Comparison of ENCODE assay signal across 35 cellular contexts in the genomic region with DNA sequence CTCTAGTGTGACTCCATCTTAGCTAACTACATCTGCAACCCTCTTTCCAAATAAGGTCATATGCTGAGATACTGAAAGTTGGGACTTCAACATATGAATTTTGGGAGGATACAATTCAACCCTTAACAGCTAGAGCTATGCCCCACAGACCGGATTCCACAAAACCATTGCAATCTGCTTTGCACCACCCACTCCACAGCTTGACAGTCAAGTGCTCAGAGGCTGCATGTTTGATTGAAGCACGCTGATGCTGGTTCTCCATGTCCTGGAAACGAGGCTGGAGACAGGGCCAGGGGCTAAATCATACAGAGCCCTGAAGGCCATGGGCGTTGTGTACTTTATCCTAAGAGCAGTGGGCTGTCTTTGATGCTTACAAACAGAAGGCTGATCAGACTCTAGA.
"Had no signal": no experiment of that assay in that cellular context is flagged by ENCODE, and none has a peak within 500 bp of the region (broad histone marks: within the 10 kb centered on the region; RNA-seq: fewer than 3 reads in every experiment).

No MANE protein-coding gene starts in this region.

- H3K4me1 ChIP-seq: adrenal gland, body of pancreas, breast epithelium had no signal

- H3K9me3 ChIP-seq: adrenal gland, body of pancreas, breast epithelium had no signal

- DNase-seq: activated B cell treated with CpG ODN at 0.5 μM for 24 hours; activated CD4-positive, alpha-beta memory T cell treated with anti-CD3 and anti-CD28 coated beads, Interleukin-2, amount 10 ng/mL, durations not matched to agents 7 days and 5 days; activated CD4-positive, alpha-beta T cell treated with anti-CD3 and anti-CD28 coated beads for 4 hours; activated CD4-positive, alpha-beta T cell treated with anti-CD3 and anti-CD28 coated beads, Interleukin-2, amount 10 ng/mL, durations not matched to agents 7 days and 5 days; activated CD4-positive, alpha-beta T cell treated with anti-CD3 and anti-CD28 coated beads, Interleukin-2, amount 50 U/mL, for 48 hours; activated CD4-positive, CD25-positive, alpha-beta regulatory T cell treated with anti-CD3 and anti-CD28 coated beads, Interleukin-2, amount 50 U/mL, for 72 hours; activated CD8-positive, alpha-beta memory T cell treated with anti-CD3 and anti-CD28 coated beads, Interleukin-2, amount 50 U/mL, for 48 hours; activated CD8-positive, alpha-beta T cell treated with anti-CD3 and anti-CD28 coated beads, Interleukin-2, amount 10 ng/mL, durations not matched to agents 7 days and 5 days; activated effector memory CD4-positive, alpha-beta T cell treated with anti-CD3 and anti-CD28 coated beads, Interleukin-2, amount 50 U/mL, for 16 hours; activated gamma-delta T cell treated with Interleukin-2 at 50 U/mL for 16 hours; activated naive CD4-positive, alpha-beta T cell; activated naive CD4-positive, alpha-beta T cell treated with anti-CD3 and anti-CD28 coated beads for 36 hours; activated naive CD4-positive, alpha-beta T cell treated with anti-CD3 and anti-CD28 coated beads, Interleukin-2, amount 50 U/mL, for 16 hours; activated naive CD8-positive, alpha-beta T cell treated with anti-CD3 and anti-CD28 coated beads for 36 hours; activated T-cell treated with anti-CD3 and anti-CD28 coated beads, Interleukin-2, amount 50 U/mL, for 24 hours; activated T-cell treated with anti-CD3 and anti-CD28 coated beads, Interleukin-2, amount 50 U/mL, for 72 hours; adrenal gland; amniotic stem cell; aorta; body of pancreas; brain microvascular endothelial cell; caudate nucleus; cerebellar nuclear complex; T-helper 1 cell; T-helper 2 cell; T-helper 9 cell had no signal

- H3K36me3 ChIP-seq: adrenal gland, brain microvascular endothelial cell, breast epithelium, cardiac muscle cell had no signal

- H3K27ac ChIP-seq: adrenal gland, body of pancreas, brain microvascular endothelial cell, breast epithelium, cardiac muscle cell, VCaP had no signal

- H3K9me3 Mint-ChIP-seq: activated B cell treated with CpG ODN at 0.5 μM for 24 hours; activated CD4-positive, alpha-beta memory T cell treated with anti-CD3 and anti-CD28 coated beads, Interleukin-2, amount 10 ng/mL, durations not matched to agents 7 days and 5 days; activated CD4-positive, alpha-beta T cell treated with anti-CD3 and anti-CD28 coated beads, Interleukin-2, amount 10 ng/mL, durations not matched to agents 7 days and 5 days; activated naive CD4-positive, alpha-beta T cell treated with anti-CD3 and anti-CD28 coated beads for 36 hours; activated naive CD4-positive, alpha-beta T cell treated with anti-CD3 and anti-CD28 coated beads, Interleukin-2, amount 50 U/mL, for 72 hours; activated naive CD8-positive, alpha-beta T cell treated with anti-CD3 and anti-CD28 coated beads for 36 hours; activated T-cell treated with anti-CD3 and anti-CD28 coated beads, Interleukin-2, amount 50 U/mL, for 24 hours; activated T-cell treated with anti-CD3 and anti-CD28 coated beads, Interleukin-2, amount 50 U/mL, for 72 hours; activated T-helper 1 cell treated with anti-CD3 and anti-CD28 coated beads, Interleukin-12 subunit alpha, Interleukin-12 subunit beta, Interleukin-2, Interleukin-4 antibody, amounts not matched to agents 30 ng/mL and 10 ng/mL and 1 ng/mL, durations not matched to agents 14 hours and 24 hours and 36 hours; activated T-helper 17 cell treated with anti-CD3 and anti-CD28 coated beads, Interleukin-2, amount 50 U/mL, for 72 hours; central memory CD8-positive, alpha-beta T cell; T-helper 1 cell treated with Interleukin-12 subunit alpha and Interleukin-12 subunit beta and Interleukin-4 antibody, amounts not matched to agents 30 μg/mL and 1 μg/mL, for 36 hours; T-helper 2 cell treated with Interferon-gamma antibody and Interleukin-4, amounts not matched to agents 5 μg/mL and 100 μg/mL, for 36 hours had no signal

- H3K4me1 Mint-ChIP-seq: activated B cell treated with CpG ODN at 0.5 μM for 24 hours; activated CD4-positive, alpha-beta memory T cell treated with anti-CD3 and anti-CD28 coated beads, Interleukin-2, amount 10 ng/mL, durations not matched to agents 7 days and 5 days; activated CD4-positive, alpha-beta T cell treated with anti-CD3 and anti-CD28 coated beads, Interleukin-2, amount 10 ng/mL, durations not matched to agents 7 days and 5 days; activated naive CD8-positive, alpha-beta T cell treated with anti-CD3 and anti-CD28 coated beads for 36 hours; activated T-helper 17 cell treated with anti-CD3 and anti-CD28 coated beads, Interleukin-2, amount 50 U/mL, for 72 hours; central memory CD8-positive, alpha-beta T cell had no signal

- H3K36me3 Mint-ChIP-seq: activated naive CD4-positive, alpha-beta T cell treated with anti-CD3 and anti-CD28 coated beads, Interleukin-2, amount 50 U/mL, for 72 hours; activated naive CD8-positive, alpha-beta T cell treated with anti-CD3 and anti-CD28 coated beads for 36 hours had no signal

- ATAC-seq: activated CD8-positive, alpha-beta T cell treated with anti-CD3 and anti-CD28 coated beads, Interleukin-2, amount 10 ng/mL, durations not matched to agents 7 days and 5 days; activated naive CD4-positive, alpha-beta T cell treated with anti-CD3 and anti-CD28 coated beads, Interleukin-2, amount 50 U/mL, for 72 hours; activated T-cell treated with anti-CD3 and anti-CD28 coated beads, Interleukin-2, amount 50 U/mL, for 72 hours; activated T-helper 17 cell treated with anti-CD3 and anti-CD28 coated beads, Interleukin-2, amount 50 U/mL, for 72 hours; body of pancreas had no signal

- H3K4me3 Mint-ChIP-seq: activated B cell treated with CpG ODN at 0.5 μM for 24 hours; activated CD4-positive, alpha-beta memory T cell treated with anti-CD3 and anti-CD28 coated beads, Interleukin-2, amount 10 ng/mL, durations not matched to agents 7 days and 5 days; activated CD4-positive, alpha-beta T cell treated with anti-CD3 and anti-CD28 coated beads, Interleukin-2, amount 10 ng/mL, durations not matched to agents 7 days and 5 days; activated CD8-positive, alpha-beta T cell treated with anti-CD3 and anti-CD28 coated beads, Interleukin-2, amount 10 ng/mL, durations not matched to agents 7 days and 5 days; activated naive CD4-positive, alpha-beta T cell treated with anti-CD3 and anti-CD28 coated beads for 36 hours; activated naive CD8-positive, alpha-beta T cell treated with anti-CD3 and anti-CD28 coated beads for 36 hours; activated T-cell treated with anti-CD3 and anti-CD28 coated beads, Interleukin-2, amount 50 U/mL, for 24 hours; activated T-cell treated with anti-CD3 and anti-CD28 coated beads, Interleukin-2, amount 50 U/mL, for 72 hours; activated T-helper 1 cell treated with anti-CD3 and anti-CD28 coated beads, Interleukin-12 subunit alpha, Interleukin-12 subunit beta, Interleukin-2, Interleukin-4 antibody, amounts not matched to agents 30 ng/mL and 10 ng/mL and 1 ng/mL, durations not matched to agents 14 hours and 24 hours and 36 hours; activated T-helper 17 cell treated with anti-CD3 and anti-CD28 coated beads, Interleukin-2, amount 50 U/mL, for 72 hours; central memory CD8-positive, alpha-beta T cell; T-helper 1 cell treated with Interleukin-12 subunit alpha and Interleukin-12 subunit beta and Interleukin-4 antibody, amounts not matched to agents 30 μg/mL and 1 μg/mL, for 36 hours; T-helper 2 cell treated with Interferon-gamma antibody and Interleukin-4, amounts not matched to agents 5 μg/mL and 100 μg/mL, for 36 hours had no signal

- H3K27me3 ChIP-seq: adrenal gland, body of pancreas, brain microvascular endothelial cell, breast epithelium, cardiac muscle cell had no signal

- H3K27ac Mint-ChIP-seq: activated B cell treated with CpG ODN at 0.5 μM for 24 hours; activated CD4-positive, alpha-beta memory T cell treated with anti-CD3 and anti-CD28 coated beads, Interleukin-2, amount 10 ng/mL, durations not matched to agents 7 days and 5 days; activated CD4-positive, alpha-beta T cell treated with anti-CD3 and anti-CD28 coated beads, Interleukin-2, amount 10 ng/mL, durations not matched to agents 7 days and 5 days; activated CD8-positive, alpha-beta T cell treated with anti-CD3 and anti-CD28 coated beads, Interleukin-2, amount 10 ng/mL, durations not matched to agents 7 days and 5 days; activated naive CD4-positive, alpha-beta T cell treated with anti-CD3 and anti-CD28 coated beads for 36 hours; activated naive CD4-positive, alpha-beta T cell treated with anti-CD3 and anti-CD28 coated beads, Interleukin-2, amount 50 U/mL, for 72 hours; activated naive CD8-positive, alpha-beta T cell treated with anti-CD3 and anti-CD28 coated beads for 36 hours; activated T-cell treated with anti-CD3 and anti-CD28 coated beads, Interleukin-2, amount 50 U/mL, for 24 hours; activated T-cell treated with anti-CD3 and anti-CD28 coated beads, Interleukin-2, amount 50 U/mL, for 72 hours; activated T-helper 1 cell treated with anti-CD3 and anti-CD28 coated beads, Interleukin-12 subunit alpha, Interleukin-12 subunit beta, Interleukin-2, Interleukin-4 antibody, amounts not matched to agents 30 ng/mL and 10 ng/mL and 1 ng/mL, durations not matched to agents 14 hours and 24 hours and 36 hours; activated T-helper 17 cell treated with anti-CD3 and anti-CD28 coated beads, Interleukin-2, amount 50 U/mL, for 72 hours; T-helper 1 cell treated with Interleukin-12 subunit alpha and Interleukin-12 subunit beta and Interleukin-4 antibody, amounts not matched to agents 30 μg/mL and 1 μg/mL, for 36 hours; T-helper 2 cell treated with Interferon-gamma antibody and Interleukin-4, amounts not matched to agents 5 μg/mL and 100 μg/mL, for 36 hours had no signal

- H3K4me3 ChIP-seq: adrenal gland, body of pancreas, breast epithelium, cardiac muscle cell had no signal
